Comparison of ENCODE assay signal across 26 cellular contexts in the genomic region with DNA sequence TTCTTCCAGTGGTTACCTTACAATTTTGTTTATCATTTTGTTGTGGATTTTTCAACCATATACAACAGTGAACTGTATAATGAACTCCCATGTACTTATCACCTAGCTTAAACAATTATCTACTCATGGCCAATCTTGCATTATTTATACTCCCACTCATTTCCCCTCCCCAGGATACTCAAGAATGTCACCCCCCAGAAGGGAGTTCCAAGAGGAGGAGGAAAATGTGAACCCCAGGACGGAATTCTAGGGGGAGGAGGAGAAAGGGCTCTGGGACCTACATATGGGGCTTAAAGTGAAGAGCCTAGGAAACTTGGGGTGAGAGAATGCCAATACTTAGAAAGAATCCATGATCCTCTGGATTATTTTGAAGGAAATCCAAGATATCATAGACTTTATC.
"Had no signal": no experiment of that assay in that cellular context is flagged by ENCODE, and none has a peak within 500 bp of the region (broad histone marks: within the 10 kb centered on the region; RNA-seq: fewer than 3 reads in every experiment).

No MANE protein-coding gene starts in this region.

- H3K36me3 ChIP-seq: ascending aorta, cardiac muscle cell had no signal

- H3K36me3 Mint-ChIP-seq: activated naive CD4-positive, alpha-beta T cell treated with anti-CD3 and anti-CD28 coated beads, Interleukin-2, amount 50 U/mL, for 72 hours; WTC11 had no signal

- H3K4me3 ChIP-seq: ascending aorta, cardiac muscle cell had no signal

- H3K27ac ChIP-seq: ascending aorta, cardiac muscle cell had no signal

- H3K27me3 ChIP-seq: ascending aorta, cardiac muscle cell had no signal

- H3K9me3 Mint-ChIP-seq: activated CD4-positive, alpha-beta T cell treated with anti-CD3 and anti-CD28 coated beads, Interleukin-2, amount 10 ng/mL, durations not matched to agents 24 days and 14 days; activated naive CD4-positive, alpha-beta T cell treated with anti-CD3 and anti-CD28 coated beads, Interleukin-2, amount 50 U/mL, for 72 hours; activated naive CD8-positive, alpha-beta T cell treated with anti-CD3 and anti-CD28 coated beads, Interleukin-2, amount 50 U/mL, for 24 hours; activated T-cell treated with anti-CD3 and anti-CD28 coated beads, Interleukin-2, amount 50 U/mL, for 4 hours; brain; T-helper 1 cell treated with Interleukin-12 subunit alpha and Interleukin-12 subunit beta and Interleukin-4 antibody, amounts not matched to agents 30 μg/mL and 1 μg/mL, for 36 hours; WTC11 had no signal

- DNase-seq: activated CD4-positive, alpha-beta T cell treated with anti-CD3 and anti-CD28 coated beads, Interleukin-2, amount 10 ng/mL, durations not matched to agents 24 days and 14 days; activated CD4-positive, alpha-beta T cell treated with anti-CD3 and anti-CD28 coated beads, Interleukin-2, amount 50 U/mL, for 48 hours; activated CD4-positive, CD25-positive, alpha-beta regulatory T cell treated with anti-CD3 and anti-CD28 coated beads, Interleukin-2, amount 50 U/mL, for 72 hours; activated CD8-positive, alpha-beta memory T cell treated with anti-CD3 and anti-CD28 coated beads for 24 hours; activated effector memory CD4-positive, alpha-beta T cell treated with anti-CD3 and anti-CD28 coated beads, Interleukin-2, amount 50 U/mL, for 16 hours; activated naive CD4-positive, alpha-beta T cell treated with Interleukin-2 at 50 U/mL for 16 hours; activated naive CD8-positive, alpha-beta T cell treated with anti-CD3 and anti-CD28 coated beads, Interleukin-2, amount 50 U/mL, for 24 hours; activated T-cell treated with anti-CD3 and anti-CD28 coated beads, Interleukin-2, amount 50 U/mL, for 4 hours; amniotic stem cell; KBM-7; NCI-H1092; NCI-H1417; NCI-H1930; NCI-H2107; NCI-H2171 treated with DMSO at 0.1 percent for 48 hours; NCI-H345; NCI-H510A treated with DMSO at 0.1 percent for 48 hours; PC-3; SHP77 treated with DMSO at 0.1 percent for 48 hours; T-helper 9 cell had no signal

- H3K4me3 Mint-ChIP-seq: activated CD4-positive, alpha-beta T cell treated with anti-CD3 and anti-CD28 coated beads, Interleukin-2, amount 10 ng/mL, durations not matched to agents 24 days and 14 days; activated naive CD8-positive, alpha-beta T cell treated with anti-CD3 and anti-CD28 coated beads, Interleukin-2, amount 50 U/mL, for 24 hours; activated T-cell treated with anti-CD3 and anti-CD28 coated beads, Interleukin-2, amount 50 U/mL, for 4 hours; brain; T-helper 1 cell treated with Interleukin-12 subunit alpha and Interleukin-12 subunit beta and Interleukin-4 antibody, amounts not matched to agents 30 μg/mL and 1 μg/mL, for 36 hours; WTC11 had no signal

- H3K9me3 ChIP-seq: ascending aorta had no signal

- ATAC-seq: activated naive CD4-positive, alpha-beta T cell treated with anti-CD3 and anti-CD28 coated beads, Interleukin-2, amount 50 U/mL, for 72 hours; activated naive CD8-positive, alpha-beta T cell treated with anti-CD3 and anti-CD28 coated beads, Interleukin-2, amount 50 U/mL, for 24 hours; activated T-cell treated with anti-CD3 and anti-CD28 coated beads, Interleukin-2, amount 50 U/mL, for 4 hours; PC-3; WTC11 had no signal

- H3K27ac Mint-ChIP-seq: activated CD4-positive, alpha-beta T cell treated with anti-CD3 and anti-CD28 coated beads, Interleukin-2, amount 10 ng/mL, durations not matched to agents 24 days and 14 days; activated naive CD4-positive, alpha-beta T cell treated with anti-CD3 and anti-CD28 coated beads, Interleukin-2, amount 50 U/mL, for 72 hours; activated naive CD8-positive, alpha-beta T cell treated with anti-CD3 and anti-CD28 coated beads, Interleukin-2, amount 50 U/mL, for 24 hours; brain; T-helper 1 cell treated with Interleukin-12 subunit alpha and Interleukin-12 subunit beta and Interleukin-4 antibody, amounts not matched to agents 30 μg/mL and 1 μg/mL, for 36 hours; WTC11 had no signal

- H3K4me1 Mint-ChIP-seq: activated CD4-positive, alpha-beta T cell treated with anti-CD3 and anti-CD28 coated beads, Interleukin-2, amount 10 ng/mL, durations not matched to agents 24 days and 14 days; activated naive CD8-positive, alpha-beta T cell treated with anti-CD3 and anti-CD28 coated beads, Interleukin-2, amount 50 U/mL, for 24 hours had no signal

- H3K27me3 Mint-ChIP-seq: activated CD4-positive, alpha-beta T cell treated with anti-CD3 and anti-CD28 coated beads, Interleukin-2, amount 10 ng/mL, durations not matched to agents 24 days and 14 days; activated naive CD8-positive, alpha-beta T cell treated with anti-CD3 and anti-CD28 coated beads, Interleukin-2, amount 50 U/mL, for 24 hours; brain had no signal
